In the genomic region with DNA sequence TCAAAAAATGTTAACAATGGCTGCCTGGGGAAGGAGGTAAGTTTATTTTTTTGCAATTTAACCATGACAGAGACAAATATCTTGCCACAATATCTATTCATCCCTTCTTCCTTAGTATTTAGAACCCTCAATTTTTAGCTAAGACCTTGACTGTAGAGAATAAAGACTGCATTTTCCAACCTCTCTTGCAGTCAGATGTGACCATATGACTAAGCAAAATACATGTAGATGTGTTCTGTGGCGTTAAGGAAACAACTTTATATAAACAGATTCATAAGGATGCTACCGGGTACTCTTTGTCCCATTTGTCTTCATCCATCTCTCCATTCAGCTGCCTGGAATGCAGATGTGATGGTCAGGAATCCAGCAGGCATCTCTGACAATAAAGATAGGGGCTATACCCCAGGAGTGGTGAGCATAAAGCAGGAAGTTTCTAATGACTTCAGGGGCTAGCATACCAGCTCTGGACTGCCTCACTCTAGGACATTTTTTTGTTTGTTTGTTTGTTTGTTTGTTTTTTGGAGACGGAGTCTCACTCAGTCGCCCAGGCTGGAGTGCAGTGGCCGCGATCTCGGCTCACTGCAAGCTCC, we compare ENCODE assay signal across 1 cellular context.
TF ChIP-seq lines count a peak whose summit lies in the region.

No MANE protein-coding gene starts in this region.

TF ChIP-seq in A549, 52 proteins besides CTCF, POLR2A, EP300 and RAD21 (continued from another document):
- TF ChIP-seq, protein P1, sequence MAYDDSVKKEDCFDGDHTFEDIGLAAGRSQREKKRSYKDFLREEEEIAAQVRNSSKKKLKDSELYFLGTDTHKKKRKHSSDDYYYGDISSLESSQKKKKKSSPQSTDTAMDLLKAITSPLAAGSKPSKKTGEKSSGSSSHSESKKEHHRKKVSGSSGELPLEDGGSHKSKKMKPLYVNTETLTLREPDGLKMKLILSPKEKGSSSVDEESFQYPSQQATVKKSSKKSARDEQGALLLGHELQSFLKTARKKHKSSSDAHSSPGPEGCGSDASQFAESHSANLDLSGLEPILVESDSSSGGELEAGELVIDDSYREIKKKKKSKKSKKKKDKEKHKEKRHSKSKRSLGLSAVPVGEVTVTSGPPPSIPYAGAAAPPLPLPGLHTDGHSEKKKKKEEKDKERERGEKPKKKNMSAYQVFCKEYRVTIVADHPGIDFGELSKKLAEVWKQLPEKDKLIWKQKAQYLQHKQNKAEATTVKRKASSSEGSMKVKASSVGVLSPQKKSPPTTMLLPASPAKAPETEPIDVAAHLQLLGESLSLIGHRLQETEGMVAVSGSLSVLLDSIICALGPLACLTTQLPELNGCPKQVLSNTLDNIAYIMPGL (CRISPR knock-in tag; IDR thresholded peaks at IDR 0.05; ENCODE audit: borderline replicate concordance): no peak
- TF ChIP-seq MAFK (IDR thresholded peaks at IDR 0.05; ENCODE audit: partially characterized antibody): peak; percentile 20
- TF ChIP-seq, protein P2, sequence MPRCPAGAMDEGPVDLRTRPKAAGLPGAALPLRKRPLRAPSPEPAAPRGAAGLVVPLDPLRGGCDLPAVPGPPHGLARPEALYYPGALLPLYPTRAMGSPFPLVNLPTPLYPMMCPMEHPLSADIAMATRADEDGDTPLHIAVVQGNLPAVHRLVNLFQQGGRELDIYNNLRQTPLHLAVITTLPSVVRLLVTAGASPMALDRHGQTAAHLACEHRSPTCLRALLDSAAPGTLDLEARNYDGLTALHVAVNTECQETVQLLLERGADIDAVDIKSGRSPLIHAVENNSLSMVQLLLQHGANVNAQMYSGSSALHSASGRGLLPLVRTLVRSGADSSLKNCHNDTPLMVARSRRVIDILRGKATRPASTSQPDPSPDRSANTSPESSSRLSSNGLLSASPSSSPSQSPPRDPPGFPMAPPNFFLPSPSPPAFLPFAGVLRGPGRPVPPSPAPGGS (IDR thresholded peaks at IDR 0.05): no peak
